1 cellular context compared by ENCODE assay signal in the genomic region with DNA sequence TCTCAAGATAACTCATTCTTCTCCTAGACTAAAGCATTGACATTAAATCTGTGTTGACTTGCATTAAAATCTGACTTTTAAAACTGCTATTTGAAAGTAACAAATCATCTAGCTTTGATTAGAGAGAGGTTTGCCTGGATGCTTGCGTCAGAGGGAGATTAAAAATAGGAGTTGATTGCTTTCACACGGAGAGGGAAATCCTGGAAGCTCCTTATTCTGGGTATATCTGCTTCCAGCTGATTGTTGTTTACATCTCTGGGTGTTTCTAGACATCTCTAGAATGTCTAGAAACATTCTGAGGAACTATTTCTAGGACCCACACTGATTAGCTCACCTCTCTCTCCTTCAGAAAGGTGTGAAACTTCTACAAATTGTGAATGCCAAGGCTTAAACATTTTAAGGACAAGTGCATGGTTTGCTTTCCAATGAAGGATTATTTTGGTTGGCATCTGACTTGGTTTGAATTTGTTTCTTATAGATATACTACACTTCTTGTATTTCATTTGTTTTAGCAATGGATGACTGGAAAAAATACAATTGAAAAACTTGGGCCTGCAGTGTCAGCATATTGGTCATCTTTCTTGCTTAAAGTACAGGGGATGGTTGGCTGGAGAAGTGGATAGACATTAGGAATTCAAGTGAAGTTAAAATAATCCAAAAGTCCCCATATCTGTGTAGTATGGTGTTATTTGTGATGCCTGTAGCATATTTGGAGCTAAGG.
TF ChIP-seq lines count a peak whose summit lies in the region.

No MANE protein-coding gene starts in this region.

TF ChIP-seq in GM23338, 12 proteins besides CTCF, POLR2A, EP300 and RAD21:
- TF ChIP-seq, protein P1, sequence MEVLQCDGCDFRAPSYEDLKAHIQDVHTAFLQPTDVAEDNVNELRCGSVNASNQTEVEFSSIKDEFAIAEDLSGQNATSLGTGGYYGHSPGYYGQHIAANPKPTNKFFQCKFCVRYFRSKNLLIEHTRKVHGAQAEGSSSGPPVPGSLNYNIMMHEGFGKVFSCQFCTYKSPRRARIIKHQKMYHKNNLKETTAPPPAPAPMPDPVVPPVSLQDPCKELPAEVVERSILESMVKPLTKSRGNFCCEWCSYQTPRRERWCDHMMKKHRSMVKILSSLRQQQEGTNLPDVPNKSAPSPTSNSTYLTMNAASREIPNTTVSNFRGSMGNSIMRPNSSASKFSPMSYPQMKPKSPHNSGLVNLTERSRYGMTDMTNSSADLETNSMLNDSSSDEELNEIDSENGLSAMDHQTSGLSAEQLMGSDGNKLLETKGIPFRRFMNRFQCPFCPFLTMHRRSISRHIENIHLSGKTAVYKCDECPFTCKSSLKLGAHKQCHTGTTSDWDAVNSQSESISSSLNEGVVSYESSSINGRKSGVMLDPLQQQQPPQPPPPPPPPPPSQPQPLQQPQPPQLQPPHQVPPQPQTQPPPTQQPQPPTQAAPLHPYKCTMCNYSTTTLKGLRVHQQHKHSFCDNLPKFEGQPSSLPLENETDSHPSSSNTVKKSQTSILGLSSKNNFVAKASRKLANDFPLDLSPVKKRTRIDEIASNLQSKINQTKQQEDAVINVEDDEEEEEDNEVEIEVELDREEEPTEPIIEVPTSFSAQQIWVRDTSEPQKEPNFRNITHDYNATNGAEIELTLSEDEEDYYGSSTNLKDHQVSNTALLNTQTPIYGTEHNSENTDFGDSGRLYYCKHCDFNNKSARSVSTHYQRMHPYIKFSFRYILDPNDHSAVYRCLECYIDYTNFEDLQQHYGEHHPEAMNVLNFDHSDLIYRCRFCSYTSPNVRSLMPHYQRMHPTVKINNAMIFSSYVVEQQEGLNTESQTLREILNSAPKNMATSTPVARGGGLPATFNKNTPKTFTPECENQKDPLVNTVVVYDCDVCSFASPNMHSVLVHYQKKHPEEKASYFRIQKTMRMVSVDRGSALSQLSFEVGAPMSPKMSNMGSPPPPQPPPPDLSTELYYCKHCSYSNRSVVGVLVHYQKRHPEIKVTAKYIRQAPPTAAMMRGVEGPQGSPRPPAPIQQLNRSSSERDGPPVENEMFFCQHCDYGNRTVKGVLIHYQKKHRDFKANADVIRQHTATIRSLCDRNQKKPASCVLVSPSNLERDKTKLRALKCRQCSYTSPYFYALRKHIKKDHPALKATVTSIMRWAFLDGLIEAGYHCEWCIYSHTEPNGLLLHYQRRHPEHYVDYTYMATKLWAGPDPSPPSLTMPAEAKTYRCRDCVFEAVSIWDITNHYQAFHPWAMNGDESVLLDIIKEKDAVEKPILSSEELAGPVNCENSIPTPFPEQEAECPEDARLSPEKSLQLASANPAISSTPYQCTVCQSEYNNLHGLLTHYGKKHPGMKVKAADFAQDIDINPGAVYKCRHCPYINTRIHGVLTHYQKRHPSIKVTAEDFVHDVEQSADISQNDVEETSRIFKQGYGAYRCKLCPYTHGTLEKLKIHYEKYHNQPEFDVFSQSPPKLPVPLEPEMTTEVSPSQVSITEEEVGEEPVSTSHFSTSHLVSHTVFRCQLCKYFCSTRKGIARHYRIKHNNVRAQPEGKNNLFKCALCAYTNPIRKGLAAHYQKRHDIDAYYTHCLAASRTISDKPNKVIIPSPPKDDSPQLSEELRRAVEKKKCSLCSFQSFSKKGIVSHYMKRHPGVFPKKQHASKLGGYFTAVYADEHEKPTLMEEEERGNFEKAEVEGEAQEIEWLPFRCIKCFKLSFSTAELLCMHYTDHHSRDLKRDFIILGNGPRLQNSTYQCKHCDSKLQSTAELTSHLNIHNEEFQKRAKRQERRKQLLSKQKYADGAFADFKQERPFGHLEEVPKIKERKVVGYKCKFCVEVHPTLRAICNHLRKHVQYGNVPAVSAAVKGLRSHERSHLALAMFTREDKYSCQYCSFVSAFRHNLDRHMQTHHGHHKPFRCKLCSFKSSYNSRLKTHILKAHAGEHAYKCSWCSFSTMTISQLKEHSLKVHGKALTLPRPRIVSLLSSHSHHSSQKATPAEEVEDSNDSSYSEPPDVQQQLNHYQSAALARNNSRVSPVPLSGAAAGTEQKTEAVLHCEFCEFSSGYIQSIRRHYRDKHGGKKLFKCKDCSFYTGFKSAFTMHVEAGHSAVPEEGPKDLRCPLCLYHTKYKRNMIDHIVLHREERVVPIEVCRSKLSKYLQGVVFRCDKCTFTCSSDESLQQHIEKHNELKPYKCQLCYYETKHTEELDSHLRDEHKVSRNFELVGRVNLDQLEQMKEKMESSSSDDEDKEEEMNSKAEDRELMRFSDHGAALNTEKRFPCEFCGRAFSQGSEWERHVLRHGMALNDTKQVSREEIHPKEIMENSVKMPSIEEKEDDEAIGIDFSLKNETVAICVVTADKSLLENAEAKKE (CRISPR knock-in tag; IDR thresholded peaks at IDR 0.05), result no peak
- TF ChIP-seq POLR2AphosphoS5 (IDR thresholded peaks at IDR 0.05; ENCODE audit: low read depth) (no peak), STAT1 (IDR thresholded peaks at IDR 0.05; ENCODE audit: unreplicated experiment) (no peak), EZH2 (IDR thresholded peaks at IDR 0.05; ENCODE audit: low read depth, unreplicated experiment) (no peak), NANOG (IDR thresholded peaks at IDR 0.05; ENCODE audit: borderline replicate concordance) (no peak), ZNF114 (CRISPR knock-in tag; IDR thresholded peaks at IDR 0.05) (no peak), ZNF331 (CRISPR knock-in tag; IDR thresholded peaks at IDR 0.05; ENCODE audit: low read depth) (no peak), JUNB (IDR thresholded peaks at IDR 0.05; ENCODE audit: unreplicated experiment) (no peak), EZH2phosphoT487 (IDR thresholded peaks at IDR 0.05; ENCODE audit: unreplicated experiment) (no peak), CREB1 (CRISPR knock-in tag; IDR thresholded peaks at IDR 0.05; ENCODE audit: low read depth) (no peak)
- TF ChIP-seq, protein P2, sequence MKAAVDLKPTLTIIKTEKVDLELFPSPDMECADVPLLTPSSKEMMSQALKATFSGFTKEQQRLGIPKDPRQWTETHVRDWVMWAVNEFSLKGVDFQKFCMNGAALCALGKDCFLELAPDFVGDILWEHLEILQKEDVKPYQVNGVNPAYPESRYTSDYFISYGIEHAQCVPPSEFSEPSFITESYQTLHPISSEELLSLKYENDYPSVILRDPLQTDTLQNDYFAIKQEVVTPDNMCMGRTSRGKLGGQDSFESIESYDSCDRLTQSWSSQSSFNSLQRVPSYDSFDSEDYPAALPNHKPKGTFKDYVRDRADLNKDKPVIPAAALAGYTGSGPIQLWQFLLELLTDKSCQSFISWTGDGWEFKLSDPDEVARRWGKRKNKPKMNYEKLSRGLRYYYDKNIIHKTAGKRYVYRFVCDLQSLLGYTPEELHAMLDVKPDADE (IDR thresholded peaks at IDR 0.05), result no peak
- TF ChIP-seq, protein P3, sequence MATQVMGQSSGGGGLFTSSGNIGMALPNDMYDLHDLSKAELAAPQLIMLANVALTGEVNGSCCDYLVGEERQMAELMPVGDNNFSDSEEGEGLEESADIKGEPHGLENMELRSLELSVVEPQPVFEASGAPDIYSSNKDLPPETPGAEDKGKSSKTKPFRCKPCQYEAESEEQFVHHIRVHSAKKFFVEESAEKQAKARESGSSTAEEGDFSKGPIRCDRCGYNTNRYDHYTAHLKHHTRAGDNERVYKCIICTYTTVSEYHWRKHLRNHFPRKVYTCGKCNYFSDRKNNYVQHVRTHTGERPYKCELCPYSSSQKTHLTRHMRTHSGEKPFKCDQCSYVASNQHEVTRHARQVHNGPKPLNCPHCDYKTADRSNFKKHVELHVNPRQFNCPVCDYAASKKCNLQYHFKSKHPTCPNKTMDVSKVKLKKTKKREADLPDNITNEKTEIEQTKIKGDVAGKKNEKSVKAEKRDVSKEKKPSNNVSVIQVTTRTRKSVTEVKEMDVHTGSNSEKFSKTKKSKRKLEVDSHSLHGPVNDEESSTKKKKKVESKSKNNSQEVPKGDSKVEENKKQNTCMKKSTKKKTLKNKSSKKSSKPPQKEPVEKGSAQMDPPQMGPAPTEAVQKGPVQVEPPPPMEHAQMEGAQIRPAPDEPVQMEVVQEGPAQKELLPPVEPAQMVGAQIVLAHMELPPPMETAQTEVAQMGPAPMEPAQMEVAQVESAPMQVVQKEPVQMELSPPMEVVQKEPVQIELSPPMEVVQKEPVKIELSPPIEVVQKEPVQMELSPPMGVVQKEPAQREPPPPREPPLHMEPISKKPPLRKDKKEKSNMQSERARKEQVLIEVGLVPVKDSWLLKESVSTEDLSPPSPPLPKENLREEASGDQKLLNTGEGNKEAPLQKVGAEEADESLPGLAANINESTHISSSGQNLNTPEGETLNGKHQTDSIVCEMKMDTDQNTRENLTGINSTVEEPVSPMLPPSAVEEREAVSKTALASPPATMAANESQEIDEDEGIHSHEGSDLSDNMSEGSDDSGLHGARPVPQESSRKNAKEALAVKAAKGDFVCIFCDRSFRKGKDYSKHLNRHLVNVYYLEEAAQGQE (IDR thresholded peaks at IDR 0.05; ENCODE audit: unreplicated experiment), result no peak
